In genomic region chr17:34840758-34841157, GRCh38 we compare ENCODE assay signal across 17 cellular contexts.
DNase-seq lines count a peak whose midpoint lies in the region.
"Had no signal": no experiment of that assay in that cellular context is flagged by ENCODE, and none has a peak within 500 bp of the region (broad histone marks: within the 10 kb centered on the region; RNA-seq: fewer than 3 reads in every experiment).

No MANE protein-coding gene starts in this region.

- POLR2A ChIA-PET in activated CD4-positive, alpha-beta memory T cell treated with anti-CD3 and anti-CD28 coated beads for 36 hours (lab: Charles Lee), result no interaction called here
- POLR2A ChIA-PET in activated CD4-positive, alpha-beta memory T cell treated with anti-CD3 and anti-CD28 coated beads, Interleukin-2, amount 10 ng/mL, durations not matched to agents 7 days and 5 days (lab: Charles Lee), result no interaction called here
- POLR2A ChIA-PET in CD8-positive, alpha-beta memory T cell (lab: Charles Lee), result no interaction called here

- peak; percentile 14 for DNase-seq in activated CD4-positive, alpha-beta memory T cell treated with anti-CD3 and anti-CD28 coated beads for 36 hours
- DNase-seq in activated CD4-positive, alpha-beta memory T cell treated with anti-CD3 and anti-CD28 coated beads, Interleukin-2, amount 10 ng/mL, durations not matched to agents 7 days and 5 days, result no peak
- peak in 2 of 5 donors; percentile 7 to 13 for DNase-seq in CD8-positive, alpha-beta memory T cell
- DNase-seq in NCI-H2171 (lab: John Stamatoyannopoulos, UW) (peak; percentile 29), foreskin melanocyte (peak; percentile 9), D341Med (ENCODE audit: low spot score) (no peak), SKM-1 treated with dmso at 0.1 percent for 144 hours (lab: John Stamatoyannopoulos, UW; ENCODE audit: unreplicated experiment) (no peak)
- DNase-seq in stimulated activated CD4-positive, alpha-beta T cell treated with anti-CD3 and anti-CD28 coated beads, Interleukin-15, amount 100 ng/mL, for 24 hours, result no peak
- DNase-seq: activated CD4-positive, CD25-positive, alpha-beta regulatory T cell treated with anti-CD3 and anti-CD28 coated beads, Interleukin-2, amount 50 U/mL, for 72 hours; foreskin keratinocyte; kidney glomerular epithelial cell; NCI-H526; thyroid gland had no signal

- H3K36me3 ChIP-seq in CD8-positive, alpha-beta memory T cell (ENCODE audit: insufficient read depth, low read length), result no peaks in the 10 kb centered on the region
- H3K36me3 ChIP-seq: thyroid gland had no signal

- CTCF ChIA-PET in activated CD4-positive, alpha-beta memory T cell treated with anti-CD3 and anti-CD28 coated beads for 36 hours (lab: Charles Lee), result no interaction called here
- CTCF ChIA-PET in activated CD4-positive, alpha-beta memory T cell treated with anti-CD3 and anti-CD28 coated beads, Interleukin-2, amount 10 ng/mL, durations not matched to agents 7 days and 5 days (lab: Charles Lee), result interaction anchor here (0.6 kb wide), 1 partner anchor 963 kb away, joined by 4 read pairs; no protein-coding TSS in a partner anchor
- CTCF ChIA-PET in CD8-positive, alpha-beta memory T cell (lab: Charles Lee), result interaction anchor here (1.0 kb wide), 1 partner anchor 279 kb away, joined by 3 read pairs; no protein-coding TSS in a partner anchor

- H3K4me1 ChIP-seq in CD8-positive, alpha-beta memory T cell (ENCODE audit: insufficient read depth, low read length), result peaks cover 53% of the 10 kb centered on the region
- H3K4me1 ChIP-seq: A549, foreskin keratinocyte, thyroid gland had no signal

- no peak overlapping the region for H3K4me3 ChIP-seq in CD8-positive, alpha-beta memory T cell (ENCODE audit: low read length)
- H3K4me3 ChIP-seq: A549, thyroid gland had no signal

- H3K27ac ChIP-seq in CD8-positive, alpha-beta memory T cell (ENCODE audit: low read depth, low read length), result no peak overlapping the region
- H3K27ac ChIP-seq: A549, epithelial cell of prostate, foreskin keratinocyte, thyroid gland had no signal

- H3K4me3 Mint-ChIP-seq in activated CD4-positive, alpha-beta memory T cell treated with anti-CD3 and anti-CD28 coated beads for 36 hours, result no peak overlapping the region
- no peak overlapping the region for H3K4me3 Mint-ChIP-seq in activated CD4-positive, alpha-beta memory T cell treated with anti-CD3 and anti-CD28 coated beads, Interleukin-2, amount 10 ng/mL, durations not matched to agents 7 days and 5 days
- H3K4me3 Mint-ChIP-seq in CD8-positive, alpha-beta memory T cell, result no peak overlapping the region
- H3K4me3 Mint-ChIP-seq: memory B cell had no signal

- no peaks in the 10 kb centered on the region for H3K9me3 Mint-ChIP-seq in activated CD4-positive, alpha-beta memory T cell treated with anti-CD3 and anti-CD28 coated beads for 36 hours
- H3K9me3 Mint-ChIP-seq in activated CD4-positive, alpha-beta memory T cell treated with anti-CD3 and anti-CD28 coated beads, Interleukin-2, amount 10 ng/mL, durations not matched to agents 7 days and 5 days, result no peaks in the 10 kb centered on the region
- H3K9me3 Mint-ChIP-seq in CD8-positive, alpha-beta memory T cell, result no peaks in the 10 kb centered on the region
- H3K9me3 Mint-ChIP-seq: memory B cell had no signal

- peaks cover 5% of the 10 kb centered on the region for H3K27me3 ChIP-seq in CD8-positive, alpha-beta memory T cell (ENCODE audit: insufficient read depth, low read length, poor library complexity, severe bottlenecking)
- H3K27me3 ChIP-seq: foreskin keratinocyte, thyroid gland had no signal

- peaks cover 4% of the 10 kb centered on the region for H3K4me1 Mint-ChIP-seq in activated CD4-positive, alpha-beta memory T cell treated with anti-CD3 and anti-CD28 coated beads for 36 hours (ENCODE audit: low read depth)
- peaks cover 4% of the 10 kb centered on the region for H3K4me1 Mint-ChIP-seq in activated CD4-positive, alpha-beta memory T cell treated with anti-CD3 and anti-CD28 coated beads, Interleukin-2, amount 10 ng/mL, durations not matched to agents 7 days and 5 days
- peaks cover 18 to 21% (median 21%) of the 10 kb centered on the region in 3 donors for H3K4me1 Mint-ChIP-seq in CD8-positive, alpha-beta memory T cell

- H3K9me3 ChIP-seq in CD8-positive, alpha-beta memory T cell (ENCODE audit: low read length), result no peaks in the 10 kb centered on the region
- H3K9me3 ChIP-seq: thyroid gland had no signal

- H3K36me3 Mint-ChIP-seq in activated CD4-positive, alpha-beta memory T cell treated with anti-CD3 and anti-CD28 coated beads for 36 hours, result no peaks in the 10 kb centered on the region
- no peaks in the 10 kb centered on the region for H3K36me3 Mint-ChIP-seq in activated CD4-positive, alpha-beta memory T cell treated with anti-CD3 and anti-CD28 coated beads, Interleukin-2, amount 10 ng/mL, durations not matched to agents 7 days and 5 days (ENCODE audit: low read depth)
- H3K36me3 Mint-ChIP-seq in CD8-positive, alpha-beta memory T cell, result peaks cover 0 to 4% (median 0%) of the 10 kb centered on the region in 3 donors
- H3K36me3 Mint-ChIP-seq: activated naive CD4-positive, alpha-beta T cell treated with anti-CD3 and anti-CD28 coated beads, Interleukin-2, amount 50 U/mL, for 72 hours; memory B cell had no signal

- intact Hi-C loops in activated CD4-positive, alpha-beta memory T cell treated with anti-CD3 and anti-CD28 coated beads for 36 hours (cut with micrococcal nuclease), result no loop called here

- H3K27ac Mint-ChIP-seq in activated CD4-positive, alpha-beta memory T cell treated with anti-CD3 and anti-CD28 coated beads for 36 hours, result peak overlapping the region; percentile 64
- no peak overlapping the region for H3K27ac Mint-ChIP-seq in activated CD4-positive, alpha-beta memory T cell treated with anti-CD3 and anti-CD28 coated beads, Interleukin-2, amount 10 ng/mL, durations not matched to agents 7 days and 5 days
- peak overlapping the region in 5 of 8 donors; percentile 12 to 76 (median 66) for H3K27ac Mint-ChIP-seq in CD8-positive, alpha-beta memory T cell
- H3K27ac Mint-ChIP-seq: memory B cell had no signal

- peaks cover 1% of the 10 kb centered on the region for H3K27me3 Mint-ChIP-seq in activated CD4-positive, alpha-beta memory T cell treated with anti-CD3 and anti-CD28 coated beads for 36 hours
- no peaks in the 10 kb centered on the region for H3K27me3 Mint-ChIP-seq in activated CD4-positive, alpha-beta memory T cell treated with anti-CD3 and anti-CD28 coated beads, Interleukin-2, amount 10 ng/mL, durations not matched to agents 7 days and 5 days
- H3K27me3 Mint-ChIP-seq in CD8-positive, alpha-beta memory T cell, result peaks cover 3 to 16% of the 10 kb centered on the region in 2 donors

Comparison
In these comparisons a context has a peak if more than half of its experiments do, and no peak if none do; other contexts are left out.
1. DNase-seq: peak in activated CD4-positive, alpha-beta memory T cell treated with anti-CD3 and anti-CD28 coated beads for 36 hours (single experiment), NCI-H2171 (single experiment) and foreskin melanocyte (single experiment); none in activated CD4-positive, alpha-beta memory T cell treated with anti-CD3 and anti-CD28 coated beads, Interleukin-2, amount 10 ng/mL, durations not matched to agents 7 days and 5 days (single experiment), D341Med (single experiment), SKM-1 treated with dmso at 0.1 percent for 144 hours (single experiment) and stimulated activated CD4-positive, alpha-beta T cell treated with anti-CD3 and anti-CD28 coated beads, Interleukin-15, amount 100 ng/mL, for 24 hours (single experiment).